Comparison of ENCODE assay signal across 8 cellular contexts in genomic region chr20:37316116-37316774, GRCh38. TPM values are rescaled to one million over a fixed set of nuclear protein-coding genes. Genes with fewer than 3 reads are reported as not detected.
DNase-seq lines count a peak whose midpoint lies in the region; ATAC-seq, FAIRE-seq and TF ChIP-seq lines count a peak whose summit lies in the region.

No MANE protein-coding gene starts in this region.

- H4K20me1 ChIP-seq in GM12878 (ENCODE audit: control insufficient read depth, insufficient read depth) = no peaks in the 10 kb centered on the region

- H2AFZ ChIP-seq in GM12878 (ENCODE audit: control insufficient read depth, low read depth, low read length) = peak overlapping the region; percentile 54

- H3K27ac ChIP-seq in GM12878 (ENCODE audit: control insufficient read depth, insufficient read depth) = peak overlapping the region; percentile 93
- H3K27ac ChIP-seq in prostate gland = peak overlapping the region; percentile 68 to 75

- peaks cover 22% of the 10 kb centered on the region for H3K79me2 ChIP-seq in GM12878 (ENCODE audit: control insufficient read depth, insufficient read depth, low read length)

- H3K9me3 ChIP-seq in GM12878 (replicated peaks; ENCODE audit: control insufficient read depth, insufficient read depth, low read length) (no peaks in the 10 kb centered on the region), prostate gland (no peaks in the 10 kb centered on the region)

- SMC1A ChIA-PET in GM12878 (lab: Charles Lee; ENCODE audit: uncharacterized antibody, unreplicated experiment) = interaction anchor here (0.6 to 2.0 kb wide), 9 partner anchors 13 to 1488 kb away, joined by 3 to 12 read pairs (median 3); partner anchors contain the start of gene MANBAL

- TF ChIP-seq POLR2A in GM12878 (IDR thresholded peaks at IDR 0.05; ENCODE audit: low read depth, low read length) (no peak; the same call in 1 of the 2 replicates), prostate gland (IDR thresholded peaks at IDR 0.05) (no peak)

- no peak for TF ChIP-seq RAD21 in GM12878 (IDR thresholded peaks at IDR 0.05; ENCODE audit: insufficient read depth, low read depth, low read length)

- H3K36me3 ChIP-seq in GM12878 (ENCODE audit: control insufficient read depth in 2 of 2, insufficient read depth in 2 of 2, low read length in 1 of 2) = peaks cover 20 to 24% of the 10 kb centered on the region in 2 experiments
- no peaks in the 10 kb centered on the region for H3K36me3 ChIP-seq in prostate gland

- intact Hi-C loops in GM12878 (cut with micrococcal nuclease; ENCODE audit: unreplicated experiment) (no loop called here), prostate gland (cut with DNase I) (no loop called here)

- DNase-seq in CMK (ENCODE audit: low read depth) (peak; percentile 31), KBM-7 (peak; percentile 89), GM12878 (ENCODE audit: low read depth, low spot score) (no peak), prostate gland (ENCODE audit: low spot score) (no peak), A172 (ENCODE audit: low spot score) (no peak), NCI-H2171 (lab: John Stamatoyannopoulos, UW) (no peak)

- peak overlapping the region; percentile 80 for H3K4me2 ChIP-seq in GM12878 (ENCODE audit: control insufficient read depth, insufficient read depth)

- WGBS in GM12878 (ENCODE audit: insufficient coverage, insufficient replicate concordance, low lambda C conversion rate, missing lambda C conversion rate) = 10% methylated on average over 15 of the region's 15 CpGs
- 72% methylated on average over 15 of the region's 15 CpGs for WGBS in prostate gland

- peak; percentile 73 for ATAC-seq in GM21381 (IDR thresholded peaks at IDR 0.05; ENCODE audit: unreplicated experiment)
- ATAC-seq in GM12878 = peak; percentile 91
- ATAC-seq in HG02970 (IDR thresholded peaks at IDR 0.05; ENCODE audit: low FRiP score, unreplicated experiment) = no peak

- H3K4me1 ChIP-seq in GM12878 (ENCODE audit: control insufficient read depth, insufficient read depth, low read length) = peaks cover 33% of the 10 kb centered on the region
- peaks cover 7% of the 10 kb centered on the region for H3K4me1 ChIP-seq in prostate gland (replicated peaks)

- 0 out of 4 replicates have a peak, but pooled peaks of 1 of the 2 experiments have one; percentile 22 for TF ChIP-seq EP300 in GM12878 (IDR thresholded peaks at IDR 0.05; ENCODE audit: borderline replicate concordance in 1 of 2, control insufficient read depth in 1 of 2, low read depth in 2 of 2, low read length in 2 of 2)

- TF ChIP-seq CTCF in GM12878 (IDR thresholded peaks at IDR 0.05 in 2 of 3, conservative IDR thresholded peaks at IDR 0.05 in 1 of 3; ENCODE audit: control insufficient read depth in 2 of 3, extremely low read depth in 1 of 3, insufficient read depth in 1 of 3, low read depth in 3 of 3, low read length in 3 of 3) (no peak), prostate gland (IDR thresholded peaks at IDR 0.05) (no peak)

- peak overlapping the region; percentile 67 for H3K9ac ChIP-seq in GM12878 (ENCODE audit: control insufficient read depth, insufficient read depth, low read length)

- no peak for FAIRE-seq in GM12878 (lab: Jason Lieb, UNC)

- in situ Hi-C loops in KBM-7 (cut with MboI; ENCODE audit: low pct_unique_long_range_greater_than_20kb, low sequenced_read_pairs) = no loop called here
- in situ Hi-C loops in GM12878 (cut with MboI) = no loop called here

- POLR2A ChIA-PET in GM12878 (lab: Charles Lee) = interaction anchor here (0.5 to 1.4 kb wide), 9 partner anchors 10 to 94 kb away, joined by 3 to 9 read pairs (median 4); no protein-coding TSS in a partner anchor

- BruUV-seq in GM12878 (replicated peaks; lab: Mats Ljungman, UMichigan) = TSS peak; percentile 60

- no peak overlapping the region for H3K4me3 ChIP-seq in GM12878
- H3K4me3 ChIP-seq in prostate gland = no peak overlapping the region

- H3K27me3 ChIP-seq in GM12878 (replicated peaks in 1 of 2; ENCODE audit: control insufficient read depth in 2 of 2, insufficient read depth in 2 of 2, low read length in 1 of 2) (no peaks in the 10 kb centered on the region), prostate gland (replicated peaks; ENCODE audit: insufficient read depth) (no peaks in the 10 kb centered on the region)

- RAD21 ChIA-PET in GM12878 (lab: Charles Lee; ENCODE audit: unreplicated experiment) = interaction anchor here (1.0 to 2.6 kb wide), 7 partner anchors 19 to 66 kb away, joined by 3 to 14 read pairs (median 7); no protein-coding TSS in a partner anchor

- CTCF ChIA-PET in GM12878 (lab: Yijun Ruan, JAX) = interaction anchor here (0.6 to 1.5 kb wide), 3 partner anchors 47 to 121 kb away, joined by 3 to 4 read pairs (median 4); no protein-coding TSS in a partner anchor

TF ChIP-seq in GM12878, 131 proteins besides CTCF, POLR2A, EP300 and RAD21 (continues in another document):
- TF ChIP-seq MYB (IDR thresholded peaks at IDR 0.05; ENCODE audit: borderline replicate concordance, low read depth, low read length) (no peak), NBN (IDR thresholded peaks at IDR 0.05) (peak; percentile 1; the same call in 1 of the 2 replicates)
- TF ChIP-seq, protein P1, sequence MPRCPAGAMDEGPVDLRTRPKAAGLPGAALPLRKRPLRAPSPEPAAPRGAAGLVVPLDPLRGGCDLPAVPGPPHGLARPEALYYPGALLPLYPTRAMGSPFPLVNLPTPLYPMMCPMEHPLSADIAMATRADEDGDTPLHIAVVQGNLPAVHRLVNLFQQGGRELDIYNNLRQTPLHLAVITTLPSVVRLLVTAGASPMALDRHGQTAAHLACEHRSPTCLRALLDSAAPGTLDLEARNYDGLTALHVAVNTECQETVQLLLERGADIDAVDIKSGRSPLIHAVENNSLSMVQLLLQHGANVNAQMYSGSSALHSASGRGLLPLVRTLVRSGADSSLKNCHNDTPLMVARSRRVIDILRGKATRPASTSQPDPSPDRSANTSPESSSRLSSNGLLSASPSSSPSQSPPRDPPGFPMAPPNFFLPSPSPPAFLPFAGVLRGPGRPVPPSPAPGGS (IDR thresholded peaks at IDR 0.05; ENCODE audit: borderline replicate concordance, insufficient read depth, low read depth, low read length, poor library complexity, severe bottlenecking) = no peak

RNA-seq across cellular contexts. Expression of gene MANBAL, which starts 26.8 kb away (rescaled TPM):
- 16.3 and 20.6 TPM in 2 replicates for total RNA-seq in GM12878 (2013; cell fraction: nucleolus; rRNA removed)
- 8.6 and 12.2 TPM in 2 replicates for total RNA-seq in GM12878 (2014; rRNA removed)
- total RNA-seq in GM12878 (2014; rRNA removed; fragmentation: Illumina TruSeq; extraction: Trizol) = 15.0 and 15.6 TPM in 2 replicates
- total RNA-seq in GM12878 (2021) = 18.9 TPM in 2 replicates
- 22.4 TPM for polyA plus RNA-seq in GM12878 (2011; ENCODE audit: low read depth)
- polyA plus RNA-seq in GM12878 (2011; rRNA removed) = 25.1 and 39.0 TPM in 2 replicates
- 52.9 and 61.1 TPM in 2 replicates for polyA plus RNA-seq in GM12878 (2011; cell fraction: cytosol; rRNA removed)
- polyA plus RNA-seq in GM12878 (2011; cell fraction: nucleus; rRNA removed) = 32.8 and 42.1 TPM in 2 replicates
- polyA plus RNA-seq in GM12878 (2012) = 23.7 and 25.2 TPM in 2 replicates
- 20.2 and 30.7 TPM in 2 replicates for polyA plus RNA-seq in GM12878 (2014; fragmentation: Illumina TruSeq; extraction: Trizol)
- polyA plus RNA-seq in GM12878 (2014; fragmentation: Nextera tagmentation; extraction: Ambion mirVana) = 10 to 100 TPM; 13.7 to 15.6 TPM
- 33.7 and 36.4 TPM in 2 replicates for polyA plus RNA-seq in GM12878 (2014; rRNA removed)
- polyA plus RNA-seq in GM12878 (2016; fragmentation: Nextera tagmentation; extraction: Ambion mirVana) = 10 to 100 TPM; 40.8 to 45.6 TPM
- polyA minus RNA-seq in GM12878 (2011; rRNA and poly(A)+ RNA removed) = 25.5 and 25.8 TPM in 2 replicates
- polyA minus RNA-seq in GM12878 (2011; cell fraction: cytosol; rRNA and poly(A)+ RNA removed) = 7.5 and 9.5 TPM in 2 replicates
- polyA minus RNA-seq in GM12878 (2011; cell fraction: nucleus; rRNA and poly(A)+ RNA removed) = 4.2 and 8.4 TPM in 2 replicates
- total RNA-seq in prostate gland = 10 to 100 TPM; 28.9 to 39.4 TPM
- total RNA-seq in A172 (2014; rRNA removed; shearing (Covaris generic)) = 11.8 and 15.7 TPM in 2 replicates

RNA-seq across cellular contexts. Expression of gene SRC, which starts 29.7 kb away (rescaled TPM):
- total RNA-seq in GM12878 (2013; cell fraction: nucleolus; rRNA removed) = 118 and 148 TPM in 2 replicates
- total RNA-seq in GM12878 (2014; rRNA removed) (22.1 and 27.4 TPM in 2 replicates), GM12878 (2014; rRNA removed; fragmentation: Illumina TruSeq; extraction: Trizol) (19.3 and 20.0 TPM in 2 replicates), GM12878 (2021) (63.5 and 71.3 TPM in 2 replicates), prostate gland (100 to 1,000 TPM in 1 of 2 donors, 10 to 100 TPM in 1; 61.2 to 149 TPM)
- 15.0 TPM for polyA plus RNA-seq in GM12878 (2011; ENCODE audit: low read depth)
- polyA plus RNA-seq in GM12878 (2011; rRNA removed) (18.4 and 32.0 TPM in 2 replicates), GM12878 (2014; fragmentation: Illumina TruSeq; extraction: Trizol) (20.3 and 33.1 TPM in 2 replicates), GM12878 (2014; fragmentation: Nextera tagmentation; extraction: Ambion mirVana) (under 1 TPM; 0.60 to 0.85 TPM), GM12878 (2014; rRNA removed) (47.1 and 61.4 TPM in 2 replicates), GM12878 (2016; fragmentation: Nextera tagmentation; extraction: Ambion mirVana) (10 to 100 TPM; 26.9 TPM)
- polyA plus RNA-seq in GM12878 (2011; cell fraction: cytosol; rRNA removed) = 41.3 and 47.7 TPM in 2 replicates
- 185 and 196 TPM in 2 replicates for polyA plus RNA-seq in GM12878 (2011; cell fraction: nucleus; rRNA removed)
- polyA plus RNA-seq in GM12878 (2012) = 25.3 and 26.0 TPM in 2 replicates
- polyA minus RNA-seq in GM12878 (2011; rRNA and poly(A)+ RNA removed) = 41.8 and 64.6 TPM in 2 replicates
- polyA minus RNA-seq in GM12878 (2011; cell fraction: cytosol; rRNA and poly(A)+ RNA removed) = 22.9 and 30.8 TPM in 2 replicates
- polyA minus RNA-seq in GM12878 (2011; cell fraction: nucleus; rRNA and poly(A)+ RNA removed) = 42.9 and 73.0 TPM in 2 replicates
- 15.3 and 17.8 TPM in 2 replicates for total RNA-seq in A172 (2014; rRNA removed; shearing (Covaris generic))

RNA-seq across cellular contexts. Expression of gene GHRH, which starts 54.6 kb away (rescaled TPM):
- not detected in 2 replicates for total RNA-seq in GM12878 (2013; cell fraction: nucleolus; rRNA removed)
- total RNA-seq in GM12878 (2014; rRNA removed) (not detected in 2 replicates), GM12878 (2014; rRNA removed; fragmentation: Illumina TruSeq; extraction: Trizol) (not detected in 2 replicates), GM12878 (2021) (not detected in 2 replicates), prostate gland (not detected)
- not detected for polyA plus RNA-seq in GM12878 (2011; ENCODE audit: low read depth)
- polyA plus RNA-seq in GM12878 (2011; rRNA removed) (not detected in 2 replicates), GM12878 (2014; fragmentation: Illumina TruSeq; extraction: Trizol) (not detected in 2 replicates), GM12878 (2014; fragmentation: Nextera tagmentation; extraction: Ambion mirVana) (not detected), GM12878 (2014; rRNA removed) (not detected in 2 replicates), GM12878 (2016; fragmentation: Nextera tagmentation; extraction: Ambion mirVana) (not detected)
- polyA plus RNA-seq in GM12878 (2011; cell fraction: cytosol; rRNA removed) = not detected in 2 replicates
- not detected in 2 replicates for polyA plus RNA-seq in GM12878 (2011; cell fraction: nucleus; rRNA removed)
- polyA plus RNA-seq in GM12878 (2012) = not detected in 2 replicates
- polyA minus RNA-seq in GM12878 (2011; rRNA and poly(A)+ RNA removed) = not detected in 2 replicates
- not detected in 2 replicates for polyA minus RNA-seq in GM12878 (2011; cell fraction: cytosol; rRNA and poly(A)+ RNA removed)
- polyA minus RNA-seq in GM12878 (2011; cell fraction: nucleus; rRNA and poly(A)+ RNA removed) = not detected in 2 replicates
- total RNA-seq in A172 (2014; rRNA removed; shearing (Covaris generic)) = not detected in 2 replicates

Comparison
In these comparisons a context has a peak if more than half of its experiments do, and no peak if none do; other contexts are left out.
1. DNase-seq: peak in CMK (single experiment) and KBM-7 (single experiment); none in GM12878 (single experiment), prostate gland (single experiment), A172 (single experiment) and NCI-H2171 (single experiment).